16 cellular contexts compared by ENCODE assay signal in genomic region chr5:160259341-160259740, GRCh38. TPM values are rescaled to one million over a fixed set of nuclear protein-coding genes. Genes with fewer than 3 reads are reported as not detected.
DNase-seq lines count a peak whose midpoint lies in the region; ATAC-seq and TF ChIP-seq lines count a peak whose summit lies in the region.
"Had no signal": no experiment of that assay in that cellular context is flagged by ENCODE, and none has a peak within 500 bp of the region (broad histone marks: within the 10 kb centered on the region; RNA-seq: fewer than 3 reads in every experiment).

No MANE protein-coding gene starts in this region.

- TF ChIP-seq EP300 in upper lobe of left lung (IDR thresholded peaks at IDR 0.05): no peak

- intact Hi-C loops in spleen (cut with DNase I; ENCODE audit: low total_unique reads) (no loop called here), Calu3 (cut with micrococcal nuclease; ENCODE audit: unreplicated experiment) (no loop called here)

- H3K27me3 Mint-ChIP-seq in chondrocyte (ENCODE audit: low read depth): no peaks in the 10 kb centered on the region
- H3K27me3 Mint-ChIP-seq in nephron progenitor cell (ENCODE audit: low read depth, poor library complexity): no peaks in the 10 kb centered on the region
- no peaks in the 10 kb centered on the region for H3K27me3 Mint-ChIP-seq in Calu3 (ENCODE audit: unreplicated experiment)
- H3K27me3 Mint-ChIP-seq: CD4-positive, CD25-positive, alpha-beta regulatory T cell had no signal

- H3K36me3 ChIP-seq in BLaER1 (0 out of 2 replicates have a peak, but pooled peaks cover 5% of the 10 kb centered on the region), spleen (peaks cover 0 to 49% (median 2%) of the 10 kb centered on the region in 6 donors), upper lobe of left lung (peaks cover 0 to 28% (median 11%) of the 10 kb centered on the region in 4 donors)

- H3K9me3 ChIP-seq in BLaER1 (no peaks in the 10 kb centered on the region), spleen (no peaks in the 10 kb centered on the region), upper lobe of left lung (no peaks in the 10 kb centered on the region)

- H3K4me3 ChIP-seq in BLaER1 (no peak overlapping the region), spleen (no peak overlapping the region), upper lobe of left lung (no peak overlapping the region)
- H3K4me3 ChIP-seq: GM23338 had no signal

- no peaks in the 10 kb centered on the region for H4K20me1 ChIP-seq in BLaER1

- TF ChIP-seq CTCF in chondrocyte (IDR thresholded peaks at IDR 0.05): no peak
- no peak for TF ChIP-seq CTCF in nephron progenitor cell (IDR thresholded peaks at IDR 0.05)
- TF ChIP-seq CTCF in spleen (IDR thresholded peaks at IDR 0.05 in 8 of 11, conservative IDR thresholded peaks at IDR 0.05 in 3 of 11): no peak
- no peak for TF ChIP-seq CTCF in Calu3 (IDR thresholded peaks at IDR 0.05; ENCODE audit: unreplicated experiment)
- TF ChIP-seq CTCF in upper lobe of left lung (IDR thresholded peaks at IDR 0.05): no peak

- H3K27ac ChIP-seq in BLaER1 (peak overlapping the region; percentile 96), spleen (no peak overlapping the region), upper lobe of left lung (no peak overlapping the region)
- H3K27ac ChIP-seq: 22Rv1 had no signal

- TF ChIP-seq POLR2A in spleen (IDR thresholded peaks at IDR 0.05) (no peak), upper lobe of left lung (IDR thresholded peaks at IDR 0.05) (no peak)

- H3K4me1 ChIP-seq in BLaER1 (peaks cover 53% of the 10 kb centered on the region), spleen (peaks cover 17 to 42% (median 27%) of the 10 kb centered on the region in 6 donors), upper lobe of left lung (peaks cover 0 to 24% (median 11%) of the 10 kb centered on the region in 4 donors)

- no peak overlapping the region for H3K27ac Mint-ChIP-seq in chondrocyte (ENCODE audit: unreplicated experiment)
- peak overlapping the region; percentile 75 for H3K27ac Mint-ChIP-seq in nephron progenitor cell
- H3K27ac Mint-ChIP-seq in Calu3 (ENCODE audit: unreplicated experiment): no peak overlapping the region
- H3K27ac Mint-ChIP-seq: CD4-positive, CD25-positive, alpha-beta regulatory T cell; GM23338 had no signal

- H3K27me3 ChIP-seq in BLaER1 (no peaks in the 10 kb centered on the region), spleen (replicated peaks in 1 of 7) (peaks cover 0 to 6% (median 0%) of the 10 kb centered on the region in 7 donors), upper lobe of left lung (no peaks in the 10 kb centered on the region)

- H3K4me1 Mint-ChIP-seq in chondrocyte (ENCODE audit: low read depth) (peaks cover 10% of the 10 kb centered on the region), nephron progenitor cell (peaks cover 57% of the 10 kb centered on the region), Calu3 (ENCODE audit: low read depth, unreplicated experiment) (peaks cover 34% of the 10 kb centered on the region)

- no TSS peak for BruUV-seq in Calu3 (replicated peaks; lab: Mats Ljungman, UMichigan)

- CTCF ChIA-PET in Calu3 (lab: Charles Lee): interaction anchor here (1.4 kb wide), 1 partner anchor 9 kb away, joined by 3 read pairs; no protein-coding TSS in a partner anchor

- H3K4me2 ChIP-seq in BLaER1: peak overlapping the region; percentile 87
- H3K4me2 ChIP-seq: GM23338 had no signal

- H3K9me3 Mint-ChIP-seq in chondrocyte (ENCODE audit: low read depth) (no peaks in the 10 kb centered on the region), nephron progenitor cell (no peaks in the 10 kb centered on the region), Calu3 (ENCODE audit: low read depth, unreplicated experiment) (no peaks in the 10 kb centered on the region)
- H3K9me3 Mint-ChIP-seq: CD4-positive, CD25-positive, alpha-beta regulatory T cell; GM23338 had no signal

- H3K4me3 Mint-ChIP-seq in chondrocyte (ENCODE audit: unreplicated experiment): no peak overlapping the region
- no peak overlapping the region for H3K4me3 Mint-ChIP-seq in nephron progenitor cell
- H3K4me3 Mint-ChIP-seq in Calu3 (ENCODE audit: low read depth, unreplicated experiment): no peak overlapping the region
- H3K4me3 Mint-ChIP-seq: CD4-positive, CD25-positive, alpha-beta regulatory T cell; GM23338 had no signal

- no peak for ATAC-seq in upper lobe of left lung (ENCODE audit: low FRiP score in 2 of 2)

- 61 to 81% (median 75%) methylated on average over 3 to 7 of the region's 7 CpGs for WGBS in spleen, 5 donors
- 94% methylated on average over 7 of the region's 7 CpGs for WGBS in upper lobe of left lung, 2 donors

- peaks cover 3% of the 10 kb centered on the region for H3K36me3 Mint-ChIP-seq in chondrocyte (ENCODE audit: low read depth)
- H3K36me3 Mint-ChIP-seq in nephron progenitor cell (ENCODE audit: low read depth): peaks cover 44% of the 10 kb centered on the region
- H3K36me3 Mint-ChIP-seq in Calu3 (ENCODE audit: insufficient read depth, unreplicated experiment): peaks cover 13% of the 10 kb centered on the region
- H3K36me3 Mint-ChIP-seq: CD4-positive, CD25-positive, alpha-beta regulatory T cell had no signal

- peak overlapping the region; percentile 82 for H3K9ac ChIP-seq in BLaER1

- DNase-seq in chondrocyte (ENCODE audit: low spot score): peak; percentile 73
- no peak for DNase-seq in nephron progenitor cell
- peak; percentile 62 for DNase-seq in spleen
- no peak for DNase-seq in Calu3
- no peak for DNase-seq in upper lobe of left lung
- DNase-seq in T1000 (lab: John Stamatoyannopoulos, UW): no peak
- DNase-seq in activated T-cell treated with anti-CD3 and anti-CD28 coated beads, Interleukin-2, amount 50 U/mL, for 48 hours: no peak
- DNase-seq: CD4-positive, CD25-positive, alpha-beta regulatory T cell; DMS153; DMS79 treated with DMSO at 0.1 percent for 48 hours; EL; H7 had no signal

RNA-seq across cellular contexts. Expression of gene FABP6, which starts 30.0 kb away (rescaled TPM):
- total RNA-seq in chondrocyte (not detected in 3 replicates), spleen (not detected), Calu3 (2022) (1.0 and 1.6 TPM in 2 replicates), upper lobe of left lung (10 to 100 TPM in 2 of 6 donors, 1 to 10 TPM in 2, not detected in 2; 4.4 to 14.4 (median 9.1) TPM)
- under 1 TPM in 1 of 3 donors, not detected in 2; 0.24 TPM for polyA plus RNA-seq in spleen
- total RNA-seq: CD4-positive, CD25-positive, alpha-beta regulatory T cell had no signal
- polyA plus RNA-seq: BJ; CD4-positive, CD25-positive, alpha-beta regulatory T cell had no signal

RNA-seq across cellular contexts. Expression of gene CCNJL, which starts 53.0 kb away (rescaled TPM):
- total RNA-seq in chondrocyte (4.7 to 11.4 TPM (median 10.0 TPM) in 3 replicates), spleen (10 to 100 TPM; 11.7 to 24.9 (median 19.3) TPM), Calu3 (2022) (13.2 and 17.4 TPM in 2 replicates), upper lobe of left lung (10 to 100 TPM; 15.6 to 25.2 (median 21.2) TPM)
- polyA plus RNA-seq in spleen: 1 to 10 TPM; 1.3 to 3.4 (median 1.8) TPM
- total RNA-seq: CD4-positive, CD25-positive, alpha-beta regulatory T cell had no signal
- polyA plus RNA-seq: CD4-positive, CD25-positive, alpha-beta regulatory T cell had no signal

Comparison
In these comparisons a context has a peak if more than half of its experiments do, and no peak if none do; other contexts are left out.
1. DNase-seq: peak in chondrocyte (single experiment) and spleen (single experiment); none in nephron progenitor cell (single experiment), Calu3 (single experiment), upper lobe of left lung (0 of 2), T1000 (single experiment) and activated T-cell treated with anti-CD3 and anti-CD28 coated beads, Interleukin-2, amount 50 U/mL, for 48 hours (0 of 2).